Comparison of ENCODE assay signal across 1 cellular context in genomic region chr15:52459265-52459664, GRCh38.
A peak's percentile ranks its signal among the peaks of the same experiment; 100 is the strongest.
TF ChIP-seq lines count a peak whose summit lies in the region.

No MANE protein-coding gene starts in this region.

TF ChIP-seq in K562, 482 proteins besides CTCF, POLR2A, EP300 and RAD21:
- TF ChIP-seq CBFA2T3 (IDR thresholded peaks at IDR 0.05) = peak; percentile 32; the same call in 1 of the 2 replicates
